8 cellular contexts compared by ENCODE assay signal in genomic region chr17:46225274-46225794, GRCh38. TPM values are rescaled to one million over a fixed set of nuclear protein-coding genes. Genes with fewer than 3 reads are reported as not detected.
A peak's percentile ranks its signal among the peaks of the same experiment; 100 is the strongest.
DNase-seq lines count a peak whose midpoint lies in the region; TF ChIP-seq lines count a peak whose summit lies in the region.
"Not testable (repeated sequence)": the region's sequence is repeated elsewhere in the genome, so short reads cannot be mapped to it uniquely, and the experiment has no call there.

No MANE protein-coding gene starts in this region.

- H3K27me3 ChIP-seq in HAP-1 (ENCODE audit: low read depth); MM.1S (replicated peaks; ENCODE audit: insufficient read depth, low read length); neural progenitor cell; stomach: not testable (repeated sequence)

- H3K9me3 Mint-ChIP-seq in neural progenitor cell, result not testable (repeated sequence)

- not testable (repeated sequence) for H3K9ac ChIP-seq in MM.1S (ENCODE audit: low read length); neural progenitor cell

- H3K36me3 Mint-ChIP-seq in neural progenitor cell, result not testable (repeated sequence)

- WGBS in stomach, 5 donors, result 0 to 2% (median 0%) methylated on average over 14 to 19 of the region's 22 CpGs

- not testable (repeated sequence) for TF ChIP-seq CTCF in MM.1S (IDR thresholded peaks at IDR 0.05; ENCODE audit: low read length); neural progenitor cell (IDR thresholded peaks at IDR 0.05); stomach (IDR thresholded peaks at IDR 0.05)

- not testable (repeated sequence) for TF ChIP-seq POLR2A in stomach (IDR thresholded peaks at IDR 0.05)

- peak overlapping the region; percentile 95 for H3K27ac Mint-ChIP-seq in neural progenitor cell

- not testable (repeated sequence) for H3K79me2 ChIP-seq in MM.1S (ENCODE audit: low read length)
- H3K79me2 ChIP-seq in neural progenitor cell (ENCODE audit: low read depth), result peaks cover 14% of the 10 kb centered on the region

- H3K9me2 ChIP-seq in MM.1S (replicated peaks; ENCODE audit: insufficient read depth, low read length), result not testable (repeated sequence)

- peak overlapping the region; percentile 23 for H3K4me3 ChIP-seq in HAP-1
- H3K4me3 ChIP-seq in MM.1S (ENCODE audit: low read length), result peak overlapping the region; percentile 53
- H3K4me3 ChIP-seq in neural progenitor cell, result peak overlapping the region; percentile 74
- H3K4me3 ChIP-seq in stomach, result peak overlapping the region; percentile 66 to 73 (median 71)

- in situ Hi-C loops in G401 (cut with HindIII; ENCODE audit: low sequenced_read_pairs); HAP-1 (cut with MboI; ENCODE audit: low sequenced_read_pairs): not testable (repeated sequence)

- H3K36me3 ChIP-seq in HAP-1 (replicated peaks); MM.1S (replicated peaks; ENCODE audit: insufficient read depth, low read length); neural progenitor cell; stomach: not testable (repeated sequence)

- H3K27ac ChIP-seq in MM.1S (ENCODE audit: low read length); neural progenitor cell: not testable (repeated sequence)
- H3K27ac ChIP-seq in stomach, result peak overlapping the region; percentile 26 to 88 (median 61)

- H3K4me3 Mint-ChIP-seq in neural progenitor cell, result peak overlapping the region; percentile 93

- not testable (repeated sequence) for H3K27me3 Mint-ChIP-seq in neural progenitor cell (ENCODE audit: insufficient read depth, low read depth)

- not testable (repeated sequence) for H3K4me1 Mint-ChIP-seq in neural progenitor cell

- 0 out of 2 replicates have a peak overlapping the region, but pooled peaks have one; percentile 53 for H2AFZ ChIP-seq in MM.1S (ENCODE audit: low read length)
- not testable (repeated sequence) for H2AFZ ChIP-seq in neural progenitor cell (replicated peaks)

- H3F3A ChIP-seq in MM.1S (ENCODE audit: insufficient read depth, low read length); neural progenitor cell (ENCODE audit: low read depth): not testable (repeated sequence)

- not testable (repeated sequence) for H3K9me3 ChIP-seq in HAP-1; MM.1S (replicated peaks; ENCODE audit: insufficient read depth, low read length); neural progenitor cell (ENCODE audit: low read depth); stomach

- not testable (repeated sequence) for H3K4me2 ChIP-seq in MM.1S (ENCODE audit: low read depth, low read length)
- H3K4me2 ChIP-seq in neural progenitor cell, result peak overlapping the region; percentile 74

- H3K4me1 ChIP-seq in HAP-1; MM.1S (ENCODE audit: low read length); neural progenitor cell; stomach: not testable (repeated sequence)

- TF ChIP-seq EP300 in stomach (IDR thresholded peaks at IDR 0.05), result not testable (repeated sequence)

- intact Hi-C loops in stomach (cut with DNase I; ENCODE audit: low total_unique reads), result not testable (repeated sequence)

- DNase-seq in G401 (ENCODE audit: low spot score), result peak; percentile 98
- DNase-seq in HAP-1 (ENCODE audit: low spot score in 2 of 2), result peak; percentile 71 to 93
- peak; percentile 86 for DNase-seq in MM.1S
- DNase-seq in SHP77 (lab: John Stamatoyannopoulos, UW), result peak; percentile 100
- peak; percentile 89 for DNase-seq in activated gamma-delta T cell treated with Interleukin-2 at 50 U/mL for 16 hours
- DNase-seq in foreskin melanocyte, result peak; percentile 77
- peak; percentile 96 for DNase-seq in neural progenitor cell (ENCODE audit: low spot score)
- peak; percentile 92 for DNase-seq in stomach

- not testable (repeated sequence) for H4K20me1 ChIP-seq in MM.1S (ENCODE audit: insufficient read depth, low read length); neural progenitor cell (ENCODE audit: low read depth)

RNA-seq across cellular contexts. Expression of gene KANSL1, which starts 32.1 kb away (rescaled TPM):
- 32.1 and 41.7 TPM in 2 replicates for total RNA-seq in G401 (2014; rRNA removed; shearing (Covaris generic))
- total RNA-seq in neural progenitor cell (ENCODE audit: low replicate concordance) (114 and 136 TPM in 2 replicates), stomach (100 to 1,000 TPM; 109 to 288 (median 154) TPM)
- polyA plus RNA-seq in stomach, result 10 to 100 TPM in 2 of 3 donors, 1 to 10 TPM in 1; 9.2 to 17.3 (median 10.2) TPM

Comparison
In these comparisons a context has a peak if more than half of its experiments do, and no peak if none do; other contexts are left out.
1. H3K4me3 ChIP-seq: peak in every context shown above with its lines; median percentile 74 in neural progenitor cell; 71 in stomach; 53 in MM.1S; 23 in HAP-1.